In the genomic region with DNA sequence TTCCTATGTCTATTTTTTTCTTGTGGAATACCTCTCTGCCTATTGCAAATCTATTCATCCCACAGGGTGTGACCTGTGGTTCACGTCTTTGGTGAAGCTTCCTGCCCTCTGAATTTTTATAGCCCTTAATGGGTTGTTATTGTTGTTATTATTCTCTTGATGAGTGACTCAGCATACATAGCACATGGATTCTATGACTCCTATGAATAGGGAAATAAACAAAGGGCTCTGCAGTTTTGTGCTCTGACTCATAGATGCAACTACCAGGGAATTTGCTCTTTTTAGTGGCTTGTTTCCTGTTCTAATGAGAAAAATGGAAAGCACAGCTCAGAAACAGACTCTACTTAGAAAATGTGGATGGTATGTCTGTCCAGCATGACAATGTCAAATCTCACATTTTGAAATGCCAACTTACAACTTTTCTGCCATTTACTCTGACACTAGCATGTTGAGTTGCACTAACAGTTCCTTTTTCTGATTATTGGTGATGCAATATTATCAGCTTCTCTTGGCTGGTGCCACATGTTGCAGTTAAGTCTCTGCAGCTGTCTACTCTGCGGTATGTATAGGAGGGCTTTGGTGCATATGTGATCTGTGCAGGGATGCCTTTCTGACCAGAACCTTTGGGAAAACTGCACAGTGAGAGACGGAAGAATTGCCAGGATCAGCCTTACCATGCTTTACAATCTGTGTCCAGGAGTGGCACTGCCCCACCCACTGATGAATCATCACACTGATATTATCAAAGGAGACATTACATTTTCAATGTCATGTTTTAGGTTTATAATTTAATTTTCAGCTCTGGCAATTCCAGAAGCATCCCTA, we compare ENCODE assay signal across 1 cellular context.
TF ChIP-seq lines count a peak whose summit lies in the region.

No MANE protein-coding gene starts in this region.

TF ChIP-seq in H1, 55 proteins besides CTCF, POLR2A, EP300 and RAD21:
- TF ChIP-seq SRF (IDR thresholded peaks at IDR 0.05; ENCODE audit: low read depth, low read length) (no peak), SIN3A (conservative IDR thresholded peaks at IDR 0.05 in 1 of 2, IDR thresholded peaks at IDR 0.05 in 1 of 2; ENCODE audit: low read depth in 1 of 2, low read length in 2 of 2) (no peak), CREB1 (IDR thresholded peaks at IDR 0.05) (no peak), JUN (IDR thresholded peaks at IDR 0.05; ENCODE audit: low read depth, low read length) (peak; percentile 63; the same call in 1 of the 2 replicates), CHD2 (IDR thresholded peaks at IDR 0.05; ENCODE audit: low read length) (no peak), TBP (IDR thresholded peaks at IDR 0.05; ENCODE audit: low read depth, low read length) (no peak), MAFK (IDR thresholded peaks at IDR 0.05; ENCODE audit: low read depth, low read length) (peak; percentile 65; the same call in 1 of the 2 replicates), TCF12 (IDR thresholded peaks at IDR 0.05; ENCODE audit: low read depth, low read length) (no peak), KDM4A (IDR thresholded peaks at IDR 0.05; ENCODE audit: low read depth, low read length, severe bottlenecking) (no peak), NANOG (IDR thresholded peaks at IDR 0.05; ENCODE audit: insufficient read depth, low read depth, low read length, poor library complexity, severe bottlenecking) (peak; percentile 73), NRF1 (IDR thresholded peaks at IDR 0.05; ENCODE audit: low read depth, low read length) (no peak), SP1 (IDR thresholded peaks at IDR 0.05; ENCODE audit: low read depth, low read length) (0 out of 2 replicates have a peak, but pooled peaks have one; percentile 31), TEAD4 (IDR thresholded peaks at IDR 0.05; ENCODE audit: low read depth, low read length) (no peak), ASH2L (IDR thresholded peaks at IDR 0.05; ENCODE audit: low read length) (no peak), ZNF274 (IDR thresholded peaks at IDR 0.05; ENCODE audit: borderline replicate concordance, extremely low read depth, low read length) (no peak), HDAC2 (IDR thresholded peaks at IDR 0.05; ENCODE audit: borderline replicate concordance in 1 of 2, low read depth in 2 of 2, low read length in 2 of 2) (no peak), HDAC6 (IDR thresholded peaks at IDR 0.05; ENCODE audit: low read depth, low read length) (no peak), CTBP2 (IDR thresholded peaks at IDR 0.05; ENCODE audit: borderline replicate concordance, insufficient read depth, insufficient read length, low read length) (no peak), KDM1A (IDR thresholded peaks at IDR 0.05; ENCODE audit: borderline replicate concordance, low read length) (no peak), CEBPB (IDR thresholded peaks at IDR 0.05; ENCODE audit: low read depth, low read length) (no peak), POU5F1 (IDR thresholded peaks at IDR 0.05; ENCODE audit: low read depth, low read length) (no peak), CBX5 (IDR thresholded peaks at IDR 0.05; ENCODE audit: low read depth, low read length) (no peak), SP2 (IDR thresholded peaks at IDR 0.05; ENCODE audit: low read length) (no peak), BACH1 (IDR thresholded peaks at IDR 0.05; ENCODE audit: low read length) (peak; percentile 50; the same call in 1 of the 2 replicates), RXRA (IDR thresholded peaks at IDR 0.05; ENCODE audit: insufficient read depth, low read depth, low read length) (no peak), RBBP5 (IDR thresholded peaks at IDR 0.05; ENCODE audit: borderline replicate concordance, low read depth, low read length) (no peak), SAP30 (IDR thresholded peaks at IDR 0.05; ENCODE audit: insufficient read depth, insufficient replicate concordance, low read length) (no peak), SP4 (IDR thresholded peaks at IDR 0.05; ENCODE audit: low read length) (no peak), EZH2 (IDR thresholded peaks at IDR 0.05; ENCODE audit: low read depth, low read length, severe bottlenecking) (no peak), JUND (IDR thresholded peaks at IDR 0.05; ENCODE audit: low read length) (peak; percentile 84)
- TF ChIP-seq, protein P1, sequence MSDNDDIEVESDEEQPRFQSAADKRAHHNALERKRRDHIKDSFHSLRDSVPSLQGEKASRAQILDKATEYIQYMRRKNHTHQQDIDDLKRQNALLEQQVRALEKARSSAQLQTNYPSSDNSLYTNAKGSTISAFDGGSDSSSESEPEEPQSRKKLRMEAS (IDR thresholded peaks at IDR 0.05), result no peak
- TF ChIP-seq, protein P2, sequence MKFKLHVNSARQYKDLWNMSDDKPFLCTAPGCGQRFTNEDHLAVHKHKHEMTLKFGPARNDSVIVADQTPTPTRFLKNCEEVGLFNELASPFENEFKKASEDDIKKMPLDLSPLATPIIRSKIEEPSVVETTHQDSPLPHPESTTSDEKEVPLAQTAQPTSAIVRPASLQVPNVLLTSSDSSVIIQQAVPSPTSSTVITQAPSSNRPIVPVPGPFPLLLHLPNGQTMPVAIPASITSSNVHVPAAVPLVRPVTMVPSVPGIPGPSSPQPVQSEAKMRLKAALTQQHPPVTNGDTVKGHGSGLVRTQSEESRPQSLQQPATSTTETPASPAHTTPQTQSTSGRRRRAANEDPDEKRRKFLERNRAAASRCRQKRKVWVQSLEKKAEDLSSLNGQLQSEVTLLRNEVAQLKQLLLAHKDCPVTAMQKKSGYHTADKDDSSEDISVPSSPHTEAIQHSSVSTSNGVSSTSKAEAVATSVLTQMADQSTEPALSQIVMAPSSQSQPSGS (IDR thresholded peaks at IDR 0.05; ENCODE audit: low read length), result no peak
- TF ChIP-seq, protein P3, sequence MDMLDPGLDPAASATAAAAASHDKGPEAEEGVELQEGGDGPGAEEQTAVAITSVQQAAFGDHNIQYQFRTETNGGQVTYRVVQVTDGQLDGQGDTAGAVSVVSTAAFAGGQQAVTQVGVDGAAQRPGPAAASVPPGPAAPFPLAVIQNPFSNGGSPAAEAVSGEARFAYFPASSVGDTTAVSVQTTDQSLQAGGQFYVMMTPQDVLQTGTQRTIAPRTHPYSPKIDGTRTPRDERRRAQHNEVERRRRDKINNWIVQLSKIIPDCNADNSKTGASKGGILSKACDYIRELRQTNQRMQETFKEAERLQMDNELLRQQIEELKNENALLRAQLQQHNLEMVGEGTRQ (IDR thresholded peaks at IDR 0.05; ENCODE audit: low read length), result no peak
- TF ChIP-seq, protein P4, sequence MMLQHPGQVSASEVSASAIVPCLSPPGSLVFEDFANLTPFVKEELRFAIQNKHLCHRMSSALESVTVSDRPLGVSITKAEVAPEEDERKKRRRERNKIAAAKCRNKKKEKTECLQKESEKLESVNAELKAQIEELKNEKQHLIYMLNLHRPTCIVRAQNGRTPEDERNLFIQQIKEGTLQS (IDR thresholded peaks at IDR 0.05; ENCODE audit: insufficient read depth, low read depth, low read length), result no peak
- TF ChIP-seq, protein P5, sequence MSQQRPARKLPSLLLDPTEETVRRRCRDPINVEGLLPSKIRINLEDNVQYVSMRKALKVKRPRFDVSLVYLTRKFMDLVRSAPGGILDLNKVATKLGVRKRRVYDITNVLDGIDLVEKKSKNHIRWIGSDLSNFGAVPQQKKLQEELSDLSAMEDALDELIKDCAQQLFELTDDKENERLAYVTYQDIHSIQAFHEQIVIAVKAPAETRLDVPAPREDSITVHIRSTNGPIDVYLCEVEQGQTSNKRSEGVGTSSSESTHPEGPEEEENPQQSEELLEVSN (IDR thresholded peaks at IDR 0.05), result no peak
